In the genomic region with DNA sequence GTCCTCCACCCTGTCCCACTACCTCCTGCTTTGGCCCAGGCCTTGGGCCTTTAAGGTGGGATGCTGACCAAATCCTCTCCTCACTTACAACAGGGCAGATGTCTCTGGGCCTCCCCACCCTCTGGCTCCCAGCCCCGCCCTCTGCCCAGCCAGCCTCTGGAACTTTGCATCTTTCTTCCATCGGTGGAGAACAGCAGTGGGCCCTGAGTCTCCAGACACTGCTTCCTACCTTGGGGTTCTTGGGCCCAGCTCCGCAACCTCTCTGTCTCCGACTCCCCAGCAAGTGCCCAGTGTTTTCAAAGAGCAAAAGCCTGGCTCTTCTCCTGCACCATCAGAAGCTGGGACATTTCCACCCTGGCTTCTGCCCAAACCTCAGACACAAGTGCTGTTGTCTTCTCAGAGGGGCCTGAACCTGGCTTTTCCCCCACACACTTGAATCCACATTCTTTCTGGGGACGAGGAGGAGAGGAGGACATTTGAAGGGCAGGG, we compare ENCODE assay signal across 12 cellular contexts. TPM values are rescaled to one million over a fixed set of nuclear protein-coding genes. Genes with fewer than 3 reads are reported as not detected.
DNase-seq lines count a peak whose midpoint lies in the region; ATAC-seq and TF ChIP-seq lines count a peak whose summit lies in the region.
"Had no signal": no experiment of that assay in that cellular context is flagged by ENCODE, and none has a peak within 500 bp of the region (broad histone marks: within the 10 kb centered on the region; RNA-seq: fewer than 3 reads in every experiment).

No MANE protein-coding gene starts in this region.

- H3K9me3 ChIP-seq in neuron (ENCODE audit: low read length) (peaks cover 4% of the 10 kb centered on the region), upper lobe of right lung (no peaks in the 10 kb centered on the region)

- H3K9me3 Mint-ChIP-seq in activated T-cell treated with anti-CD3 and anti-CD28 coated beads, Interleukin-2, amount 50 U/mL, for 72 hours, result no peaks in the 10 kb centered on the region
- H3K9me3 Mint-ChIP-seq: activated T-cell treated with anti-CD3 and anti-CD28 coated beads, Interleukin-2, amount 50 U/mL, for 24 hours had no signal

- H3K4me1 Mint-ChIP-seq in activated T-cell treated with anti-CD3 and anti-CD28 coated beads, Interleukin-2, amount 50 U/mL, for 72 hours (ENCODE audit: low read depth), result no peaks in the 10 kb centered on the region

- intact Hi-C loops in upper lobe of right lung (cut with DNase I), result no loop called here

- H3K4me3 ChIP-seq in neuron (ENCODE audit: low read length), result no peak overlapping the region
- H3K4me3 ChIP-seq in upper lobe of right lung, result no peak overlapping the region

- DNase-seq in NCI-H2029 treated with DMSO at 0.1 percent for 48 hours (lab: John Stamatoyannopoulos, UW) (peak; percentile 5), NCI-H2029 (lab: John Stamatoyannopoulos, UW) (no peak), globus pallidus (ENCODE audit: low spot score) (peak; percentile 94), upper lobe of right lung (peak; percentile 57), SHP77 (lab: John Stamatoyannopoulos, UW) (no peak)
- DNase-seq in activated T-cell treated with anti-CD3 and anti-CD28 coated beads, Interleukin-2, amount 50 U/mL, for 72 hours, result no peak
- DNase-seq: activated T-cell treated with anti-CD3 and anti-CD28 coated beads, Interleukin-2, amount 50 U/mL, for 24 hours had no signal

- ATAC-seq in upper lobe of right lung (peak; percentile 37), HG03520 (IDR thresholded peaks at IDR 0.05; ENCODE audit: unreplicated experiment) (no peak)
- ATAC-seq in activated T-cell treated with anti-CD3 and anti-CD28 coated beads, Interleukin-2, amount 50 U/mL, for 72 hours (replicated peaks in 1 of 2), result no peak

- H3K36me3 ChIP-seq in neuron (ENCODE audit: insufficient read depth, low read length) (no peaks in the 10 kb centered on the region), upper lobe of right lung (no peaks in the 10 kb centered on the region)

- TF ChIP-seq CTCF in upper lobe of right lung (IDR thresholded peaks at IDR 0.05), result no peak

- H3K4me1 ChIP-seq in neuron (ENCODE audit: insufficient read depth, low read length), result peaks cover 15% of the 10 kb centered on the region
- peaks cover 19% of the 10 kb centered on the region for H3K4me1 ChIP-seq in upper lobe of right lung

- H3K27ac Mint-ChIP-seq in activated T-cell treated with anti-CD3 and anti-CD28 coated beads, Interleukin-2, amount 50 U/mL, for 72 hours, result no peak overlapping the region
- H3K27ac Mint-ChIP-seq: activated T-cell treated with anti-CD3 and anti-CD28 coated beads, Interleukin-2, amount 50 U/mL, for 24 hours had no signal

- no peak overlapping the region for H3K4me3 Mint-ChIP-seq in activated T-cell treated with anti-CD3 and anti-CD28 coated beads, Interleukin-2, amount 50 U/mL, for 72 hours
- H3K4me3 Mint-ChIP-seq: activated T-cell treated with anti-CD3 and anti-CD28 coated beads, Interleukin-2, amount 50 U/mL, for 24 hours had no signal

- H3K36me3 Mint-ChIP-seq in activated T-cell treated with anti-CD3 and anti-CD28 coated beads, Interleukin-2, amount 50 U/mL, for 72 hours (ENCODE audit: insufficient read depth in 2 of 2), result no peaks in the 10 kb centered on the region

- H3K27me3 ChIP-seq in neuron (ENCODE audit: insufficient read depth, low read length), result no peaks in the 10 kb centered on the region
- no peaks in the 10 kb centered on the region for H3K27me3 ChIP-seq in upper lobe of right lung

- peak overlapping the region; percentile 79 for H3K27ac ChIP-seq in upper lobe of right lung
- H3K27ac ChIP-seq: 22Rv1, HL-60 had no signal

- peak overlapping the region; percentile 3 for H2AFZ ChIP-seq in neuron (ENCODE audit: low read depth, low read length)

- peaks cover 5% of the 10 kb centered on the region for H3K27me3 Mint-ChIP-seq in activated T-cell treated with anti-CD3 and anti-CD28 coated beads, Interleukin-2, amount 50 U/mL, for 72 hours (ENCODE audit: low read depth)

RNA-seq across cellular contexts. Expression of gene MRAS, which starts 33.1 kb away (rescaled TPM):
- 79.4 TPM for total RNA-seq in upper lobe of right lung
- under 1 TPM; 0.19 to 0.72 TPM for total RNA-seq in activated T-cell treated with anti-CD3 and anti-CD28 coated beads, Interleukin-2, amount 50 U/mL, for 72 hours

RNA-seq across cellular contexts. Expression of gene NME9, which starts 51.8 kb away (rescaled TPM):
- total RNA-seq in upper lobe of right lung, result not detected
- total RNA-seq in activated T-cell treated with anti-CD3 and anti-CD28 coated beads, Interleukin-2, amount 50 U/mL, for 72 hours, result under 1 TPM; 0.53 to 0.58 TPM
- total RNA-seq: endothelial cell of umbilical vein had no signal

RNA-seq across cellular contexts. Expression of gene ESYT3, which starts 53.0 kb away (rescaled TPM):
- 66.4 TPM for total RNA-seq in upper lobe of right lung
- 1 to 10 TPM in 1 of 2 donors, under 1 TPM in 1; 0.22 to 1.1 TPM for total RNA-seq in activated T-cell treated with anti-CD3 and anti-CD28 coated beads, Interleukin-2, amount 50 U/mL, for 72 hours
- total RNA-seq: endothelial cell of umbilical vein had no signal

Comparison
In these comparisons a context has a peak if more than half of its experiments do, and no peak if none do; other contexts are left out.
1. DNase-seq: peak in NCI-H2029 treated with DMSO at 0.1 percent for 48 hours (single experiment), globus pallidus (single experiment) and upper lobe of right lung (single experiment); none in NCI-H2029 (single experiment), SHP77 (0 of 2) and activated T-cell treated with anti-CD3 and anti-CD28 coated beads, Interleukin-2, amount 50 U/mL, for 72 hours (0 of 2).
2. RNA of gene MRAS, which starts 33.1 kb away (total RNA-seq): 79.4 TPM in upper lobe of right lung (single experiment); 0.19 to 0.72 TPM in activated T-cell treated with anti-CD3 and anti-CD28 coated beads, Interleukin-2, amount 50 U/mL, for 72 hours; every median in the first group is over 10 times any median in the second.
3. RNA of gene ESYT3, which starts 53.0 kb away (total RNA-seq): 66.4 TPM in upper lobe of right lung (single experiment); 0.22 to 1.1 TPM in activated T-cell treated with anti-CD3 and anti-CD28 coated beads, Interleukin-2, amount 50 U/mL, for 72 hours; every median in the first group is over 10 times any median in the second.